27 cellular contexts compared by ENCODE assay signal in genomic region chr16:68351463-68351862, GRCh38. TPM values are rescaled to one million over a fixed set of nuclear protein-coding genes. Genes with fewer than 3 reads are reported as not detected.
DNase-seq lines count a peak whose midpoint lies in the region; ATAC-seq, FAIRE-seq and TF ChIP-seq lines count a peak whose summit lies in the region.
"Had no signal": no experiment of that assay in that cellular context is flagged by ENCODE, and none has a peak within 500 bp of the region (broad histone marks: within the 10 kb centered on the region; RNA-seq: fewer than 3 reads in every experiment).

No MANE protein-coding gene starts in this region.

- H3K4me1 Mint-ChIP-seq in type B pancreatic cell (ENCODE audit: unreplicated experiment) = peaks cover 7% of the 10 kb centered on the region

- H3K36me3 ChIP-seq in right atrium auricular region = peaks cover 86% of the 10 kb centered on the region
- H3K36me3 ChIP-seq in duodenal mucosa (ENCODE audit: control insufficient read depth in 1 of 2, insufficient read depth in 2 of 2, low read length in 2 of 2) = peaks cover 18 to 67% of the 10 kb centered on the region in 2 donors
- H3K36me3 ChIP-seq in mucosa of rectum (ENCODE audit: control insufficient read depth in 2 of 2, insufficient read depth in 2 of 2, low read length in 2 of 2) = peaks cover 34 to 77% of the 10 kb centered on the region in 2 donors

- peaks cover 19% of the 10 kb centered on the region for H3K36me3 Mint-ChIP-seq in type B pancreatic cell

- no peaks in the 10 kb centered on the region for H3K9me3 Mint-ChIP-seq in type B pancreatic cell
- H3K9me3 Mint-ChIP-seq: CD4-positive, alpha-beta memory T cell; HFFc6 had no signal

- peak overlapping the region; percentile 48 for H3K27ac Mint-ChIP-seq in type B pancreatic cell
- H3K27ac Mint-ChIP-seq: CD4-positive, alpha-beta memory T cell; HFFc6 had no signal

- H3K27ac ChIP-seq in right atrium auricular region = no peak overlapping the region
- no peak overlapping the region for H3K27ac ChIP-seq in duodenal mucosa (ENCODE audit: low read depth, low read length)
- H3K27ac ChIP-seq in mucosa of rectum (ENCODE audit: low read depth in 2 of 2, low read length in 2 of 2) = peak overlapping the region; percentile 67 to 88
- H3K27ac ChIP-seq: SJSA1 had no signal

- no peak for ATAC-seq in Right ventricle myocardium inferior
- ATAC-seq: GM12878 had no signal

- H3K9me3 ChIP-seq in right atrium auricular region = no peaks in the 10 kb centered on the region
- no peaks in the 10 kb centered on the region for H3K9me3 ChIP-seq in duodenal mucosa (ENCODE audit: control insufficient read depth in 1 of 2, low read length in 2 of 2)
- H3K9me3 ChIP-seq in mucosa of rectum (ENCODE audit: control insufficient read depth in 2 of 2, low read length in 2 of 2) = no peaks in the 10 kb centered on the region
- H3K9me3 ChIP-seq: BE2C, HAP-1, SJSA1 had no signal

- H3K4me1 ChIP-seq in right atrium auricular region = no peaks in the 10 kb centered on the region
- H3K4me1 ChIP-seq in duodenal mucosa (ENCODE audit: control insufficient read depth in 1 of 2, insufficient read depth in 2 of 2, low read length in 2 of 2) = peaks cover 8 to 20% of the 10 kb centered on the region in 2 donors
- peaks cover 13 to 18% of the 10 kb centered on the region in 2 donors for H3K4me1 ChIP-seq in mucosa of rectum (ENCODE audit: control insufficient read depth in 2 of 2, insufficient read depth in 2 of 2, low read length in 2 of 2)
- H3K4me1 ChIP-seq: BE2C, HAP-1, SJSA1 had no signal

- H3K27me3 ChIP-seq in right atrium auricular region = no peaks in the 10 kb centered on the region
- no peaks in the 10 kb centered on the region for H3K27me3 ChIP-seq in duodenal mucosa (ENCODE audit: control insufficient read depth in 1 of 2, insufficient read depth in 2 of 2, low read length in 2 of 2)
- H3K27me3 ChIP-seq in mucosa of rectum (ENCODE audit: control insufficient read depth in 2 of 2, insufficient read depth in 2 of 2, low read length in 2 of 2) = no peaks in the 10 kb centered on the region
- H3K27me3 ChIP-seq: BE2C, SJSA1 had no signal

- FAIRE-seq in RCC 7860 (lab: Jason Lieb, UNC) = no peak
- FAIRE-seq: GM12878 had no signal

- peak overlapping the region; percentile 7 to 20 for H3K9ac ChIP-seq in duodenal mucosa (ENCODE audit: low read depth in 1 of 2, low read length in 2 of 2)
- peak overlapping the region; percentile 17 to 61 for H3K9ac ChIP-seq in mucosa of rectum (ENCODE audit: low read depth in 1 of 2, low read length in 2 of 2)

- DNase-seq in Right ventricle myocardium inferior (ENCODE audit: missing footprints) = peak; percentile 68
- no peak for DNase-seq in right atrium auricular region (ENCODE audit: low spot score)
- no peak for DNase-seq in type B pancreatic cell (ENCODE audit: extremely low spot score, unreplicated experiment)
- DNase-seq in RCC 7860 (ENCODE audit: low spot score) = no peak
- no peak for DNase-seq in NCI-H345 (lab: John Stamatoyannopoulos, UW)
- DNase-seq in activated CD4-positive, alpha-beta T cell treated with anti-CD3 and anti-CD28 coated beads for 4 hours = no peak
- DNase-seq: 8988T; ACHN; BE2C; CD4-positive, alpha-beta memory T cell; COR-L47; EL; GDM1; GOT3; HFFc6; IMR-90; KG1; MM.1S; NCI-H446 treated with DMSO at 0.1 percent for 48 hours; NCI-H82; NK-92 treated with Interleukin-12 subunit alpha and Interleukin-12 subunit beta, amount 100 ng/mL, for 24 hours; Right ventricle myocardium superior had no signal

- no peak for TF ChIP-seq CTCF in right atrium auricular region (IDR thresholded peaks at IDR 0.05)
- TF ChIP-seq CTCF in type B pancreatic cell (conservative IDR thresholded peaks at IDR 0.05) = no peak

- H3K27me3 Mint-ChIP-seq in type B pancreatic cell = no peaks in the 10 kb centered on the region
- H3K27me3 Mint-ChIP-seq: CD4-positive, alpha-beta memory T cell had no signal

- no peak overlapping the region for H3K4me3 Mint-ChIP-seq in type B pancreatic cell
- H3K4me3 Mint-ChIP-seq: CD4-positive, alpha-beta memory T cell; HFFc6 had no signal

- H3K4me3 ChIP-seq in right atrium auricular region (no peak overlapping the region), duodenal mucosa (ENCODE audit: low read depth in 1 of 2, low read length in 2 of 2) (no peak overlapping the region), mucosa of rectum (ENCODE audit: low read length in 2 of 2) (peak overlapping the region in 1 of 2 donors; percentile 37)
- H3K4me3 ChIP-seq: GM12878, HAP-1, SJSA1 had no signal

- intact Hi-C loops in Right ventricle myocardium inferior (cut with DNase I) = no loop called here

RNA-seq across cellular contexts. Expression of gene PRMT7, which starts 40.6 kb away (rescaled TPM):
- total RNA-seq in Right ventricle myocardium inferior = 28.9 TPM
- total RNA-seq in right atrium auricular region = 10 to 100 TPM; 24.5 to 35.7 TPM
- total RNA-seq in type B pancreatic cell (ENCODE audit: low replicate concordance) = 39.1 and 66.9 TPM in 2 replicates

RNA-seq across cellular contexts. Expression of gene SLC7A6OS, which starts 40.7 kb away (rescaled TPM):
- total RNA-seq in Right ventricle myocardium inferior (12.4 TPM), right atrium auricular region (1 to 10 TPM; 6.8 to 8.6 TPM), type B pancreatic cell (ENCODE audit: low replicate concordance) (17.3 and 21.7 TPM in 2 replicates)

Comparison
In these comparisons a context has a peak if more than half of its experiments do, and no peak if none do; other contexts are left out.
1. H3K27ac ChIP-seq: peak in mucosa of rectum (2 of 2); none in right atrium auricular region (0 of 2) and duodenal mucosa (single experiment).